Comparison of ENCODE assay signal across 12 cellular contexts in the genomic region with DNA sequence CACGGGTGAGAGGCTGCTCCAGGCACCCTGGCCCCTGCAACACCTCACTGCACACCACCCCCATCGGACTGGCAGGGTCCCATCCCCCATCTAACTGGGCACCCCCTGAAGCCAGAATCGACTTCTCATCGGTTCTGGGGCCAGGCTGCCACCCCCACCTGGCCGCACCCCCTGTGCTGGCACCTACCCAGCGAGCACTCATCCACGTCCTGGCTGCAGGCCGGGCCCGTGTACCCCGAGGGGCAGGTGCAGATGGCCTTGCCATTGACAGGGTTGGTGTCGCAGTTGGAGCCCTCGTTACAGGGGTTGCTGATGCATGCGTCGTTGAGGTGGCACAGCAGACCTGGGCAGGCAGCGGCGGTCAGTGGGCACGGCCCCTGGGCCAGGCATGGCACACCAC. TPM values are rescaled to one million over a fixed set of nuclear protein-coding genes. Genes with fewer than 3 reads are reported as not detected.
DNase-seq lines count a peak whose midpoint lies in the region; ATAC-seq and TF ChIP-seq lines count a peak whose summit lies in the region.
"Had no signal": no experiment of that assay in that cellular context is flagged by ENCODE, and none has a peak within 500 bp of the region (broad histone marks: within the 10 kb centered on the region; RNA-seq: fewer than 3 reads in every experiment).

No MANE protein-coding gene starts in this region.

- 75% methylated on average over 8 of the region's 17 CpGs for WGBS in mammary epithelial cell (ENCODE audit: low coverage, missing lambda C conversion rate)
- WGBS in neuronal stem cell (ENCODE audit: extremely low coverage in 2 of 2, insufficient read length in 2 of 2, insufficient replicate concordance in 1 of 2), 2 donors, result no CpG with 5 or more reads among the region's 17 CpGs

- peak overlapping the region; percentile 37 for H3K4ac ChIP-seq in neuronal stem cell (ENCODE audit: low read length)

- peaks cover 42% of the 10 kb centered on the region for H3K79me1 ChIP-seq in neuronal stem cell (ENCODE audit: low read depth, low read length)

- H4K20me1 ChIP-seq in mammary epithelial cell (ENCODE audit: insufficient read depth, low read length), result peaks cover 22% of the 10 kb centered on the region

- H2BK12ac ChIP-seq in neuronal stem cell (ENCODE audit: low read length), result peak overlapping the region; percentile 84

- in situ Hi-C loops in mammary epithelial cell (cut with MboI; ENCODE audit: low sequenced_read_pairs in 2 of 2), result no loop called here

- H3K4me3 Mint-ChIP-seq in MCF 10A (ENCODE audit: unreplicated experiment), result no peak overlapping the region
- H3K4me3 Mint-ChIP-seq: CD4-positive, CD25-positive, alpha-beta regulatory T cell had no signal

- DNase-seq in mammary epithelial cell, result no peak
- no peak for DNase-seq in MCF 10A (ENCODE audit: unreplicated experiment)
- DNase-seq in neuronal stem cell (ENCODE audit: low spot score), result no peak
- DNase-seq in activated T-cell treated with anti-CD3 and anti-CD28 coated beads, Interleukin-2, amount 50 U/mL, for 48 hours, result no peak
- DNase-seq in GF-D8 (lab: John Stamatoyannopoulos, UW), result no peak
- DNase-seq: ACHN; CD4-positive, CD25-positive, alpha-beta regulatory T cell; DMS53; HCEC 1CT had no signal

- H3K4me1 ChIP-seq in mammary epithelial cell (ENCODE audit: insufficient read depth, low read length) (no peaks in the 10 kb centered on the region), neuronal stem cell (ENCODE audit: control insufficient read depth in 2 of 2, insufficient read depth in 1 of 2, low read depth in 1 of 2, low read length in 2 of 2) (peaks cover 0 to 3% of the 10 kb centered on the region in 2 donors)

- H3K9ac ChIP-seq in mammary epithelial cell (ENCODE audit: insufficient read depth, low read length), result no peak overlapping the region
- H3K9ac ChIP-seq in neuronal stem cell (ENCODE audit: low read depth, low read length, poor library complexity), result no peak overlapping the region
- H3K9ac ChIP-seq: BLaER1 treated with 17β-estradiol and CSF1 and Interleukin-3, amounts not matched to agents 10 nM and 100 nM had no signal

- H2BK5ac ChIP-seq in neuronal stem cell (ENCODE audit: low read length), result no peak overlapping the region

- H3K27me3 Mint-ChIP-seq in MCF 10A (ENCODE audit: insufficient read depth, unreplicated experiment), result no peaks in the 10 kb centered on the region
- H3K27me3 Mint-ChIP-seq: CD4-positive, CD25-positive, alpha-beta regulatory T cell had no signal

- dilution Hi-C loops in mammary epithelial cell (cut with HindIII; ENCODE audit: low sequenced_read_pairs), result no loop called here

- peak overlapping the region; percentile 28 for H2AK5ac ChIP-seq in neuronal stem cell (ENCODE audit: low read depth, low read length)

- H3K4me1 Mint-ChIP-seq in MCF 10A (ENCODE audit: insufficient read depth, unreplicated experiment), result no peaks in the 10 kb centered on the region
- H3K4me1 Mint-ChIP-seq: CD4-positive, CD25-positive, alpha-beta regulatory T cell had no signal

- BruUV-seq in mammary epithelial cell (replicated peaks; lab: Mats Ljungman, UMichigan) (TSS peak; percentile 84), MCF 10A (replicated peaks; lab: Mats Ljungman, UMichigan) (no TSS peak)

- CTCF ChIA-PET in mammary epithelial cell (lab: Charles Lee; ENCODE audit: low non-redundant PET) (no interaction called here), MCF 10A (lab: Yijun Ruan, JAX) (no interaction called here)

- H3K4me3 ChIP-seq in mammary epithelial cell (replicated peaks in 1 of 3; ENCODE audit: insufficient read depth in 1 of 3, low read depth in 2 of 3, low read length in 3 of 3) (no peak overlapping the region), neuronal stem cell (ENCODE audit: low read length in 2 of 2) (peak overlapping the region in 1 of 2 donors; percentile 2)
- H3K4me3 ChIP-seq: BLaER1 treated with 17β-estradiol and CSF1 and Interleukin-3, amounts not matched to agents 10 nM and 100 nM had no signal

- H4K91ac ChIP-seq in neuronal stem cell (ENCODE audit: low read depth, low read length, poor library complexity), result no peak overlapping the region

- H3K18ac ChIP-seq in neuronal stem cell (ENCODE audit: low read length), result peak overlapping the region; percentile 38

- H3K4me2 ChIP-seq in mammary epithelial cell (ENCODE audit: insufficient read depth, low read depth, low read length) (no peak overlapping the region), neuronal stem cell (ENCODE audit: insufficient read depth, low read length, poor library complexity, severe bottlenecking) (no peak overlapping the region)
- H3K4me2 ChIP-seq: BLaER1 treated with 17β-estradiol and CSF1 and Interleukin-3, amounts not matched to agents 10 nM and 100 nM had no signal

- H3K36me3 ChIP-seq in mammary epithelial cell (ENCODE audit: insufficient read depth, low read length) (peaks cover 18% of the 10 kb centered on the region), neuronal stem cell (replicated peaks in 1 of 2; ENCODE audit: control insufficient read depth in 2 of 2, insufficient read depth in 2 of 2, low read length in 2 of 2) (peaks cover 76 to 91% of the 10 kb centered on the region in 2 donors)

- intact Hi-C loops in mammary epithelial cell (cut with micrococcal nuclease) (no loop called here), MCF 10A (cut with micrococcal nuclease) (no loop called here)

- H3K27ac ChIP-seq in mammary epithelial cell (ENCODE audit: insufficient read depth, low read depth, low read length) (no peak overlapping the region), cingulate gyrus (ENCODE audit: low read depth, low read length) (peak overlapping the region; percentile 56), neuronal stem cell (replicated peaks; ENCODE audit: low read length) (no peak overlapping the region)
- H3K27ac ChIP-seq: BLaER1 treated with 17β-estradiol and CSF1 and Interleukin-3, amounts not matched to agents 10 nM and 100 nM had no signal

- POLR2A ChIA-PET in MCF 10A (lab: Yijun Ruan, JAX), result no interaction called here

- H3K9me3 Mint-ChIP-seq in MCF 10A (ENCODE audit: unreplicated experiment), result no peaks in the 10 kb centered on the region
- H3K9me3 Mint-ChIP-seq: CD4-positive, CD25-positive, alpha-beta regulatory T cell had no signal

- H2BK120ac ChIP-seq in neuronal stem cell (ENCODE audit: low read depth, low read length), result no peak overlapping the region

- H3K79me2 ChIP-seq in mammary epithelial cell (ENCODE audit: insufficient read depth, low read length), result peaks cover 85% of the 10 kb centered on the region

- no peak overlapping the region for H3K27ac Mint-ChIP-seq in MCF 10A (ENCODE audit: low read depth, unreplicated experiment)

- H3K9me3 ChIP-seq in mammary epithelial cell (replicated peaks; ENCODE audit: insufficient read depth, low read length) (no peaks in the 10 kb centered on the region), neuronal stem cell (replicated peaks in 1 of 2; ENCODE audit: control insufficient read depth in 2 of 2, insufficient read depth in 1 of 2, low read depth in 1 of 2, low read length in 2 of 2) (peaks cover 0 to 1% of the 10 kb centered on the region in 2 donors)
- H3K9me3 ChIP-seq: BLaER1 treated with 17β-estradiol and CSF1 and Interleukin-3, amounts not matched to agents 10 nM and 100 nM had no signal

- ATAC-seq in HG02588 (IDR thresholded peaks at IDR 0.05; ENCODE audit: unreplicated experiment), result no peak

- peak overlapping the region; percentile 44 for H3K14ac ChIP-seq in neuronal stem cell (ENCODE audit: low read length)

- peak overlapping the region; percentile 4 for H4K8ac ChIP-seq in neuronal stem cell (ENCODE audit: low read depth, low read length)

- no peak overlapping the region for H2AFZ ChIP-seq in mammary epithelial cell (ENCODE audit: low read depth, low read length)
- H2AFZ ChIP-seq in neuronal stem cell (ENCODE audit: low read length), result no peak overlapping the region

- H2BK15ac ChIP-seq in neuronal stem cell (ENCODE audit: low read length), result no peak overlapping the region

- peak overlapping the region; percentile 25 for H3K23ac ChIP-seq in neuronal stem cell (ENCODE audit: low read depth, low read length, poor library complexity)

- TF ChIP-seq CTCF in mammary epithelial cell (conservative IDR thresholded peaks at IDR 0.05 in 1 of 2, IDR thresholded peaks at IDR 0.05 in 1 of 2; ENCODE audit: extremely low read depth in 1 of 2, insufficient read depth in 1 of 2, low read depth in 1 of 2, low read length in 2 of 2) (no peak), MCF 10A (IDR thresholded peaks at IDR 0.05; ENCODE audit: unreplicated experiment) (no peak)

- H3K27me3 ChIP-seq in mammary epithelial cell (ENCODE audit: insufficient read depth, low read length), result no peaks in the 10 kb centered on the region
- H3K27me3 ChIP-seq in neuronal stem cell (ENCODE audit: control insufficient read depth in 3 of 3, insufficient read depth in 3 of 3, low read depth in 1 of 3, low read length in 3 of 3), result no peaks in the 10 kb centered on the region
- H3K27me3 ChIP-seq: BLaER1 treated with 17β-estradiol and CSF1 and Interleukin-3, amounts not matched to agents 10 nM and 100 nM had no signal

- peaks cover 33% of the 10 kb centered on the region for H3K36me3 Mint-ChIP-seq in MCF 10A (ENCODE audit: insufficient read depth, unreplicated experiment)
- H3K36me3 Mint-ChIP-seq: CD4-positive, CD25-positive, alpha-beta regulatory T cell had no signal

RNA-seq across cellular contexts. Expression of gene NOTCH1, which starts 27.9 kb away (rescaled TPM):
- total RNA-seq in mammary epithelial cell (100 to 1,000 TPM; 170 to 189 TPM), MCF 10A (2022) (37.5 and 53.4 TPM in 2 replicates)
- polyA plus RNA-seq in mammary epithelial cell, result 17.6 TPM
- 39.0 TPM for polyA minus RNA-seq in mammary epithelial cell
- 32.9 TPM for polyA plus RNA-seq in neuronal stem cell (2013, experiment 1 of 2)
- polyA plus RNA-seq in neuronal stem cell (2013, experiment 2 of 2), result 33.2 TPM

RNA-seq across cellular contexts. Expression of gene SEC16A, which starts 35.1 kb away (rescaled TPM):
- 100 to 1,000 TPM in 1 of 2 donors, 10 to 100 TPM in 1; 66.0 to 106 TPM for total RNA-seq in mammary epithelial cell
- 23.9 TPM for polyA plus RNA-seq in mammary epithelial cell
- polyA minus RNA-seq in mammary epithelial cell, result 125 TPM
- total RNA-seq in MCF 10A (2022), result 85.8 and 88.8 TPM in 2 replicates
- 14.7 TPM for polyA plus RNA-seq in neuronal stem cell (2013, experiment 1 of 2)
- 15.9 TPM for polyA plus RNA-seq in neuronal stem cell (2013, experiment 2 of 2)
